15 cellular contexts compared by ENCODE assay signal in the genomic region with DNA sequence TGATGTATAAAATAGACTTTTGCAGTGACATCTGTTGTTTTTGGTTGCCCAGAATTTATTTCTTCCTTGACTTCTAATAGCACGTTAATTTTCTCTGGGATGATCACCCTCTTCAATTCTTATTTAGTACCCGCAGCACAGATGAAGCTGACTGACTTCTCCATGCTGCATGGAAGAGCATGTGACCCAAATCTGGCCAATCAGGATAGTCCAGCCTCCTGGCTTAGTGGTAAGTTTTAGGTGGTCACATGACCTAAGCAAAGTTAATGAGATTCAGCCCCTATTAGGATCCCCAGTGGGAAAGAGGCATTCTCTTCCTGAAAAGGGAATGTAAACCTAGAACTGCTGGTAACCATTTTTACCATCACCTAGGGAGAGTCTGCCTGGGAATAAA. TPM values are rescaled to one million over a fixed set of nuclear protein-coding genes. Genes with fewer than 3 reads are reported as not detected.
DNase-seq lines count a peak whose midpoint lies in the region; ATAC-seq and TF ChIP-seq lines count a peak whose summit lies in the region.
"Had no signal": no experiment of that assay in that cellular context is flagged by ENCODE, and none has a peak within 500 bp of the region (broad histone marks: within the 10 kb centered on the region; RNA-seq: fewer than 3 reads in every experiment).

No MANE protein-coding gene starts in this region.

- H3K4me1 Mint-ChIP-seq in activated naive CD8-positive, alpha-beta T cell treated with anti-CD3 and anti-CD28 coated beads, Interleukin-2, amount 50 U/mL, for 24 hours: no peaks in the 10 kb centered on the region

- no peak overlapping the region for H3K4me3 ChIP-seq in HCT116 (replicated peaks in 1 of 2; ENCODE audit: low read depth in 1 of 2, low read length in 2 of 2)
- H3K4me3 ChIP-seq in liver (ENCODE audit: low read depth in 1 of 3, low read length in 3 of 3): no peak overlapping the region
- H3K4me3 ChIP-seq in PC-9: no peak overlapping the region

- H3K36me3 ChIP-seq in HCT116 (ENCODE audit: control insufficient read depth in 1 of 2, insufficient read depth in 2 of 2, low read length in 2 of 2): no peaks in the 10 kb centered on the region
- H3K36me3 ChIP-seq in liver (ENCODE audit: control insufficient read depth in 4 of 4, insufficient read depth in 3 of 4, low read depth in 1 of 4, low read length in 3 of 4): no peaks in the 10 kb centered on the region
- no peaks in the 10 kb centered on the region for H3K36me3 ChIP-seq in PC-9 (ENCODE audit: low read depth)

- TF ChIP-seq RAD21 in HCT116 (IDR thresholded peaks at IDR 0.05; ENCODE audit: low read depth) (no peak), liver (IDR thresholded peaks at IDR 0.05) (no peak)

- no peaks in the 10 kb centered on the region for H3K9me3 Mint-ChIP-seq in activated naive CD8-positive, alpha-beta T cell treated with anti-CD3 and anti-CD28 coated beads, Interleukin-2, amount 50 U/mL, for 24 hours

- no peak overlapping the region for H3K4me3 Mint-ChIP-seq in activated naive CD8-positive, alpha-beta T cell treated with anti-CD3 and anti-CD28 coated beads, Interleukin-2, amount 50 U/mL, for 24 hours

- DNase-seq in HCT116 (ENCODE audit: low read depth, low spot score) (peak; percentile 31), NCI-H82 treated with DMSO at 0.1 percent for 48 hours (lab: John Stamatoyannopoulos, UW; ENCODE audit: unreplicated experiment) (peak; percentile 43), PC-9 (no peak), GM19240 (ENCODE audit: insufficient read length, low spot score) (no peak)
- DNase-seq in activated naive CD8-positive, alpha-beta T cell treated with anti-CD3 and anti-CD28 coated beads, Interleukin-2, amount 50 U/mL, for 24 hours: no peak
- DNase-seq: DMS79 treated with DMSO at 0.1 percent for 48 hours, NCI-H1105, NCI-H1694 treated with DMSO at 0.1 percent for 48 hours, NCI-H446 treated with DMSO at 0.1 percent for 48 hours, NCI-H774, SHP77, SW 1271 had no signal

- RAD21 ChIA-PET in HCT116 (lab: Charles Lee; ENCODE audit: low non-redundant PET in 1 of 2, low total read pairs in 2 of 2, uncharacterized antibody in 2 of 2, unreplicated experiment in 2 of 2): no interaction called here

- H3K27ac ChIP-seq in HCT116 (ENCODE audit: low read depth, low read length) (no peak overlapping the region), liver (ENCODE audit: low read depth in 1 of 2, low read length in 2 of 2) (peak overlapping the region; percentile 85 to 95), PC-9 (no peak overlapping the region)
- H3K27ac ChIP-seq: C4-2B had no signal

- H3K27me3 ChIP-seq in HCT116 (ENCODE audit: insufficient read depth, low read length): no peaks in the 10 kb centered on the region
- H3K27me3 ChIP-seq in liver (ENCODE audit: control insufficient read depth in 4 of 4, insufficient read depth in 4 of 4, low read length in 3 of 4): no peaks in the 10 kb centered on the region
- no peaks in the 10 kb centered on the region for H3K27me3 ChIP-seq in PC-9 (ENCODE audit: insufficient read depth, low read depth)

- no peak for TF ChIP-seq POLR2A in HCT116 (IDR thresholded peaks at IDR 0.05; ENCODE audit: borderline replicate concordance, extremely low read depth, insufficient read depth, insufficient read length)

- H3K27ac Mint-ChIP-seq in activated naive CD8-positive, alpha-beta T cell treated with anti-CD3 and anti-CD28 coated beads, Interleukin-2, amount 50 U/mL, for 24 hours: no peak overlapping the region

- ATAC-seq in HCT116 (peak; percentile 68), GM21737 (IDR thresholded peaks at IDR 0.05; ENCODE audit: unreplicated experiment) (no peak)
- ATAC-seq in activated naive CD8-positive, alpha-beta T cell treated with anti-CD3 and anti-CD28 coated beads, Interleukin-2, amount 50 U/mL, for 24 hours: no peak

- no peaks in the 10 kb centered on the region for H3K9me2 ChIP-seq in HCT116 (ENCODE audit: insufficient read depth)
- H3K9me2 ChIP-seq in PC-9 (ENCODE audit: insufficient read depth): 0 out of 2 replicates have a peak, but pooled peaks cover 1% of the 10 kb centered on the region

- BruUV-seq in HCT116 (replicated peaks; lab: Mats Ljungman, UMichigan) (no TSS peak), PC-9 (replicated peaks; lab: Mats Ljungman, UMichigan) (no TSS peak)

- no peaks in the 10 kb centered on the region for H3K36me3 Mint-ChIP-seq in activated naive CD8-positive, alpha-beta T cell treated with anti-CD3 and anti-CD28 coated beads, Interleukin-2, amount 50 U/mL, for 24 hours (ENCODE audit: low read depth)

- no peak overlapping the region for H3K9ac ChIP-seq in HCT116 (ENCODE audit: low read length)
- H3K9ac ChIP-seq in liver (ENCODE audit: low read depth in 1 of 2, low read length in 2 of 2): no peak overlapping the region

- H2AFZ ChIP-seq in HCT116 (ENCODE audit: low read depth, low read length, poor library complexity, severe bottlenecking) (peak overlapping the region; percentile 45), PC-9 (no peak overlapping the region)

- intact Hi-C loops in HCT116 (cut with micrococcal nuclease) (no loop called here), PC-9 (cut with micrococcal nuclease; ENCODE audit: unreplicated experiment) (no loop called here)

- H3K9me3 ChIP-seq in HCT116 (ENCODE audit: control insufficient read depth in 1 of 2, insufficient read depth in 1 of 2, low read depth in 1 of 2, low read length in 2 of 2) (no peaks in the 10 kb centered on the region), liver (ENCODE audit: control insufficient read depth in 4 of 4, low read length in 3 of 4) (no peaks in the 10 kb centered on the region), PC-9 (ENCODE audit: insufficient read depth, low read depth) (no peaks in the 10 kb centered on the region)

- no peak for TF ChIP-seq CTCF in HCT116 (IDR thresholded peaks at IDR 0.05 in 2 of 3, conservative IDR thresholded peaks at IDR 0.05 in 1 of 3; ENCODE audit: borderline replicate concordance in 1 of 3, insufficient read depth in 1 of 3, low read depth in 2 of 3, low read length in 2 of 3)
- no peak for TF ChIP-seq CTCF in liver (IDR thresholded peaks at IDR 0.05; ENCODE audit: low read depth, low read length, missing input control)
- TF ChIP-seq CTCF in PC-9 (conservative IDR thresholded peaks at IDR 0.05): no peak

- H3F3A ChIP-seq in PC-9 (ENCODE audit: insufficient read depth, low read depth): no peaks in the 10 kb centered on the region

- H3K4me1 ChIP-seq in HCT116 (ENCODE audit: control insufficient read depth in 1 of 2, insufficient read depth in 2 of 2, low read length in 2 of 2) (no peaks in the 10 kb centered on the region), liver (ENCODE audit: control insufficient read depth in 4 of 4, insufficient read depth in 4 of 4, low read length in 3 of 4) (peaks cover 8 to 51% (median 29%) of the 10 kb centered on the region in 4 donors), PC-9 (replicated peaks; ENCODE audit: insufficient read depth) (peaks cover 17% of the 10 kb centered on the region)

- no peaks in the 10 kb centered on the region for H4K20me1 ChIP-seq in HCT116 (ENCODE audit: insufficient read depth)
- H4K20me1 ChIP-seq in PC-9 (ENCODE audit: insufficient read depth): no peaks in the 10 kb centered on the region

- H3K79me2 ChIP-seq in HCT116 (ENCODE audit: insufficient read depth, low read length) (no peaks in the 10 kb centered on the region), PC-9 (ENCODE audit: low read depth) (no peaks in the 10 kb centered on the region)

- H3K4me2 ChIP-seq in HCT116 (ENCODE audit: low read length) (no peak overlapping the region), PC-9 (no peak overlapping the region)

- CTCF ChIA-PET in HCT116 (lab: Charles Lee): interaction anchor here (1.4 kb wide), 1 partner anchor 23 kb away, joined by 3 read pairs; no protein-coding TSS in a partner anchor
- CTCF ChIA-PET in PC-9 (lab: Charles Lee): no interaction called here

- WGBS in liver: 95% methylated on average over 2 of the region's 2 CpGs

- POLR2A ChIA-PET in HCT116 (lab: Charles Lee) (interaction anchor here (1.2 kb wide), 1 partner anchor 14 kb away, joined by 5 read pairs; the partner anchor contains the start of gene SIRT5), PC-9 (lab: Charles Lee; ENCODE audit: unreplicated experiment) (no interaction called here)

- H3K27me3 Mint-ChIP-seq in activated naive CD8-positive, alpha-beta T cell treated with anti-CD3 and anti-CD28 coated beads, Interleukin-2, amount 50 U/mL, for 24 hours: peaks cover 3% of the 10 kb centered on the region

TF ChIP-seq in HCT116, 20 proteins besides CTCF, POLR2A, EP300 and RAD21:
- TF ChIP-seq POLR2AphosphoS5 (IDR thresholded peaks at IDR 0.05; ENCODE audit: low read depth, low read length): no peak
TF ChIP-seq in HCT116: peak in this region for 0.

TF ChIP-seq in liver, 16 proteins besides CTCF, POLR2A, EP300 and RAD21:
- TF ChIP-seq HNF4G (IDR thresholded peaks at IDR 0.05): no peak
- TF ChIP-seq GABPA (IDR thresholded peaks at IDR 0.05 in 1 of 2, conservative IDR thresholded peaks at IDR 0.05 in 1 of 2): no peak
- TF ChIP-seq, protein P1, sequence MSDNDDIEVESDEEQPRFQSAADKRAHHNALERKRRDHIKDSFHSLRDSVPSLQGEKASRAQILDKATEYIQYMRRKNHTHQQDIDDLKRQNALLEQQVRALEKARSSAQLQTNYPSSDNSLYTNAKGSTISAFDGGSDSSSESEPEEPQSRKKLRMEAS (IDR thresholded peaks at IDR 0.05): no peak
- TF ChIP-seq SP1 (IDR thresholded peaks at IDR 0.05): no peak

RNA-seq across cellular contexts. Expression of gene SIRT5, which starts 13.8 kb away (rescaled TPM):
- total RNA-seq in HCT116 (2021; ENCODE audit: unreplicated experiment) (13.8 TPM), liver (10 to 100 TPM in 1 of 2 donors, 1 to 10 TPM in 1; 9.6 to 12.6 TPM), PC-9 (2021) (15.9 and 16.2 TPM in 2 replicates)
- polyA plus RNA-seq in HCT116 (2012): 7.0 and 9.1 TPM in 2 replicates
- 1 to 10 TPM; 7.5 to 8.1 TPM for polyA plus RNA-seq in liver

RNA-seq across cellular contexts. Expression of gene NOL7, which starts 54.5 kb away (rescaled TPM):
- total RNA-seq in HCT116 (2021; ENCODE audit: unreplicated experiment) (73.7 TPM), liver (10 to 100 TPM; 25.6 to 43.0 TPM), PC-9 (2021) (75.9 and 78.6 TPM in 2 replicates)
- 23.9 and 33.7 TPM in 2 replicates for polyA plus RNA-seq in HCT116 (2012)
- polyA plus RNA-seq in liver: 10 to 100 TPM; 27.1 to 34.9 TPM

Comparison
In these comparisons a context has a peak if more than half of its experiments do, and no peak if none do; other contexts are left out.
1. DNase-seq: peak in HCT116 (single experiment) and NCI-H82 treated with DMSO at 0.1 percent for 48 hours (single experiment); none in activated naive CD8-positive, alpha-beta T cell treated with anti-CD3 and anti-CD28 coated beads, Interleukin-2, amount 50 U/mL, for 24 hours (single experiment), PC-9 (0 of 2) and GM19240 (single experiment).
2. H3K27ac ChIP-seq: peak in liver (2 of 2); none in HCT116 (single experiment) and PC-9 (single experiment).